8 cellular contexts compared by ENCODE assay signal in genomic region chr3:129577925-129578742, GRCh38. TPM values are rescaled to one million over a fixed set of nuclear protein-coding genes. Genes with fewer than 3 reads are reported as not detected.
A peak's percentile ranks its signal among the peaks of the same experiment; 100 is the strongest.
DNase-seq lines count a peak whose midpoint lies in the region; ATAC-seq, FAIRE-seq and TF ChIP-seq lines count a peak whose summit lies in the region.

No MANE protein-coding gene starts in this region.

- H3K27ac ChIP-seq in right lobe of liver (peak overlapping the region in 2 of 3 donors; percentile 57 to 68), HepG2 (ENCODE audit: extremely low read length, insufficient read depth, low read length) (no peak overlapping the region)

- TF ChIP-seq EP300 in HepG2 (IDR thresholded peaks at IDR 0.05; ENCODE audit: low read depth in 2 of 2, low read length in 2 of 2) = no peak
- TF ChIP-seq EP300 in HepG2 (CRISPR knock-in tag; IDR thresholded peaks at IDR 0.05; ENCODE audit: borderline replicate concordance) = no peak

- CTCF ChIA-PET in HepG2 (lab: Yijun Ruan, JAX; ENCODE audit: low intra/inter-chr PET ratio, low total read pairs) = no interaction called here

- BruUV-seq in HepG2 (replicated peaks; lab: Mats Ljungman, UMichigan) = no TSS peak

- DNase-seq in right lobe of liver (no peak), HepG2 (ENCODE audit: low spot score) (no peak), NB4 (ENCODE audit: low read depth) (peak; percentile 93), germinal center (ENCODE audit: low spot score) (peak; percentile 76), OCI-M2 (lab: John Stamatoyannopoulos, UW; ENCODE audit: unreplicated experiment) (no peak), NCI-H524 treated with DMSO at 0.1 percent for 48 hours (lab: John Stamatoyannopoulos, UW) (no peak), NCI-H526 treated with DMSO at 0.1 percent for 48 hours (lab: John Stamatoyannopoulos, UW) (no peak), posterior cingulate gyrus (no peak)

- no peak for TF ChIP-seq POLR2A in right lobe of liver (IDR thresholded peaks at IDR 0.05)
- TF ChIP-seq POLR2A in HepG2 (IDR thresholded peaks at IDR 0.05; ENCODE audit: insufficient read depth in 1 of 2, low read depth in 2 of 2, low read length in 2 of 2) = no peak
- TF ChIP-seq POLR2A in NB4 (IDR thresholded peaks at IDR 0.05; ENCODE audit: extremely low read depth, insufficient read length) = no peak

- H3K27me3 ChIP-seq in right lobe of liver (no peaks in the 10 kb centered on the region), HepG2 (ENCODE audit: control insufficient read depth in 1 of 2, insufficient read depth in 2 of 2, low read length in 2 of 2) (no peaks in the 10 kb centered on the region)

- ATAC-seq in right lobe of liver (peak; percentile 9 to 51 (median 23)), HepG2 (no peak)

- H3K9ac ChIP-seq in HepG2 (ENCODE audit: insufficient read depth, low read depth, low read length) = no peak overlapping the region

- 60% methylated on average over 7 of the region's 21 CpGs for WGBS in right lobe of liver (ENCODE audit: insufficient coverage, low coverage, low lambda C conversion rate, missing lambda C conversion rate)
- 96% methylated on average over 15 of the region's 21 CpGs for WGBS in HepG2 (ENCODE audit: low lambda C conversion rate)

- H3K4me1 ChIP-seq in right lobe of liver (peaks cover 0 to 13% (median under 1%) of the 10 kb centered on the region in 4 donors), HepG2 (ENCODE audit: insufficient read depth, low read length) (peaks cover 13% of the 10 kb centered on the region)

- no peak overlapping the region for H2AFZ ChIP-seq in HepG2 (ENCODE audit: low read length)

- H3K36me3 ChIP-seq in right lobe of liver = no peaks in the 10 kb centered on the region
- H3K36me3 ChIP-seq in HepG2 (replicated peaks in 1 of 2; ENCODE audit: control insufficient read depth in 1 of 2, insufficient read depth in 2 of 2, low read length in 2 of 2) = peaks cover 24 to 32% of the 10 kb centered on the region in 2 experiments; a peak in 4 of 5 replicates

- POLR2A ChIA-PET in HepG2 (lab: Yijun Ruan, JAX) = interaction anchor here (1.6 to 2.4 kb wide), 2 partner anchors 17 to 43 kb away, joined by 4 to 20 read pairs; no protein-coding TSS in a partner anchor

- no peaks in the 10 kb centered on the region for H3K79me2 ChIP-seq in HepG2 (ENCODE audit: insufficient read depth, low read length)

- H3K4me2 ChIP-seq in HepG2 (ENCODE audit: low read depth, low read length) = no peak overlapping the region

- H3K9me3 ChIP-seq in right lobe of liver = no peaks in the 10 kb centered on the region
- no peaks in the 10 kb centered on the region for H3K9me3 ChIP-seq in HepG2 (ENCODE audit: low read length)

- H3K4me3 ChIP-seq in right lobe of liver = no peak overlapping the region
- no peak overlapping the region for H3K4me3 ChIP-seq in HepG2 (replicated peaks in 1 of 3; ENCODE audit: insufficient read depth in 1 of 3, low read depth in 2 of 3, low read length in 3 of 3)
- H3K4me3 ChIP-seq in NB4 (ENCODE audit: low read depth, low read length) = peak overlapping the region; percentile 69

- H4K20me1 ChIP-seq in HepG2 (ENCODE audit: insufficient read depth, low read length) = no peaks in the 10 kb centered on the region

- intact Hi-C loops in right lobe of liver (cut with DNase I) (no loop called here), HepG2 (cut with micrococcal nuclease; ENCODE audit: unreplicated experiment) (no loop called here), posterior cingulate gyrus (cut with DNase I) (no loop called here)

- TF ChIP-seq CTCF in right lobe of liver (IDR thresholded peaks at IDR 0.05) (no peak), HepG2 (CRISPR knock-in tag; IDR thresholded peaks at IDR 0.05) (no peak), NB4 (IDR thresholded peaks at IDR 0.05; ENCODE audit: low read depth, low read length) (no peak)

- no peak for FAIRE-seq in HepG2 (lab: Jason Lieb, UNC)

- no peak for TF ChIP-seq RAD21 in HepG2 (CRISPR knock-in tag; IDR thresholded peaks at IDR 0.05)

- in situ Hi-C loops in HepG2 (cut with HindIII; ENCODE audit: extremely low pct_ligation_motif_present, low pct_unique_long_range_greater_than_20kb) = no loop called here

TF ChIP-seq in HepG2, 621 proteins besides CTCF, POLR2A, EP300 and RAD21 (continues in another document):
- TF ChIP-seq MAFK (conservative IDR thresholded peaks at IDR 0.05 in 1 of 2, IDR thresholded peaks at IDR 0.05 in 1 of 2; ENCODE audit: low read length in 2 of 2) = no peak

RNA-seq across cellular contexts. Expression of gene PLXND1, which starts 28.3 kb away (rescaled TPM):
- total RNA-seq in right lobe of liver (10 to 100 TPM; 27.0 to 48.8 (median 29.6) TPM), HepG2 (2016; rRNA removed; fragmentation: Illumina TruSeq; extraction: Trizol) (15.9 and 25.3 TPM in 2 replicates)
- total RNA-seq in HepG2 (2016; cell fraction: cytosol; rRNA removed; fragmentation: Illumina TruSeq; extraction: Trizol; ENCODE audit: low read depth) = 6.6 and 10.2 TPM in 2 replicates
- 17.4 and 18.7 TPM in 2 replicates for total RNA-seq in HepG2 (2016; cell fraction: insoluble cytoplasmic fraction; rRNA removed; fragmentation: Illumina TruSeq; extraction: Trizol)
- total RNA-seq in HepG2 (2016; cell fraction: membrane; rRNA removed; fragmentation: Illumina TruSeq; extraction: Trizol) = 20.1 and 23.5 TPM in 2 replicates
- total RNA-seq in HepG2 (2016; cell fraction: nucleus; rRNA removed; fragmentation: Illumina TruSeq; extraction: Trizol) = 31.2 and 42.9 TPM in 2 replicates
- polyA plus RNA-seq in HepG2 (2011; rRNA removed) = 42.0 and 51.9 TPM in 2 replicates
- 32.8 and 38.1 TPM in 2 replicates for polyA plus RNA-seq in HepG2 (2011; cell fraction: cytosol; rRNA removed)
- 227 and 266 TPM in 2 replicates for polyA plus RNA-seq in HepG2 (2011; cell fraction: nucleus; rRNA removed)
- 48.7 and 95.9 TPM in 2 replicates for polyA plus RNA-seq in HepG2 (2012)
- polyA plus RNA-seq in HepG2 (2016; cell fraction: cytosol; fragmentation: Illumina TruSeq; extraction: Trizol; ENCODE audit: low read depth) = 4.4 and 4.6 TPM in 2 replicates
- 20.5 and 26.7 TPM in 2 replicates for polyA plus RNA-seq in HepG2 (2016; cell fraction: insoluble cytoplasmic fraction; fragmentation: Illumina TruSeq; extraction: Trizol; ENCODE audit: low read depth)
- polyA plus RNA-seq in HepG2 (2016; cell fraction: membrane; fragmentation: Illumina TruSeq; extraction: Trizol; ENCODE audit: low read depth) = 14.3 and 14.5 TPM in 2 replicates
- polyA plus RNA-seq in HepG2 (2016; cell fraction: nucleus; fragmentation: Illumina TruSeq; extraction: Trizol; ENCODE audit: insufficient read depth, low read depth) = 87.9 and 89.2 TPM in 2 replicates
- 25.6 and 59.9 TPM in 2 replicates for polyA minus RNA-seq in HepG2 (2011; rRNA and poly(A)+ RNA removed; ENCODE audit: low replicate concordance)
- polyA minus RNA-seq in HepG2 (2011; cell fraction: cytosol; rRNA and poly(A)+ RNA removed) = 30.9 and 54.1 TPM in 2 replicates
- 61.7 and 71.7 TPM in 2 replicates for polyA minus RNA-seq in HepG2 (2011; cell fraction: nucleus; rRNA and poly(A)+ RNA removed)

RNA-seq across cellular contexts. Expression of gene H1-8, which starts 35.2 kb away (rescaled TPM):
- total RNA-seq in right lobe of liver (not detected), HepG2 (2016; rRNA removed; fragmentation: Illumina TruSeq; extraction: Trizol) (not detected in 2 replicates)
- total RNA-seq in HepG2 (2016; cell fraction: cytosol; rRNA removed; fragmentation: Illumina TruSeq; extraction: Trizol; ENCODE audit: low read depth) = not detected in 2 replicates
- total RNA-seq in HepG2 (2016; cell fraction: insoluble cytoplasmic fraction; rRNA removed; fragmentation: Illumina TruSeq; extraction: Trizol) = not detected in 2 replicates
- not detected in 2 replicates for total RNA-seq in HepG2 (2016; cell fraction: membrane; rRNA removed; fragmentation: Illumina TruSeq; extraction: Trizol)
- total RNA-seq in HepG2 (2016; cell fraction: nucleus; rRNA removed; fragmentation: Illumina TruSeq; extraction: Trizol) = not detected in 2 replicates
- 0.08 TPM in 1 of 2 replicates, not detected in the other for polyA plus RNA-seq in HepG2 (2011; rRNA removed)
- polyA plus RNA-seq in HepG2 (2011; cell fraction: cytosol; rRNA removed) = 0.09 and 0.12 TPM in 2 replicates
- polyA plus RNA-seq in HepG2 (2011; cell fraction: nucleus; rRNA removed) = not detected in 2 replicates
- not detected in 2 replicates for polyA plus RNA-seq in HepG2 (2012)
- polyA plus RNA-seq in HepG2 (2016; cell fraction: cytosol; fragmentation: Illumina TruSeq; extraction: Trizol; ENCODE audit: low read depth) = not detected in 2 replicates
- polyA plus RNA-seq in HepG2 (2016; cell fraction: insoluble cytoplasmic fraction; fragmentation: Illumina TruSeq; extraction: Trizol; ENCODE audit: low read depth) = not detected in 2 replicates
- not detected in 2 replicates for polyA plus RNA-seq in HepG2 (2016; cell fraction: membrane; fragmentation: Illumina TruSeq; extraction: Trizol; ENCODE audit: low read depth)
- not detected in 2 replicates for polyA plus RNA-seq in HepG2 (2016; cell fraction: nucleus; fragmentation: Illumina TruSeq; extraction: Trizol; ENCODE audit: insufficient read depth, low read depth)
- polyA minus RNA-seq in HepG2 (2011; rRNA and poly(A)+ RNA removed; ENCODE audit: low replicate concordance) = not detected in 2 replicates
- not detected in 2 replicates for polyA minus RNA-seq in HepG2 (2011; cell fraction: cytosol; rRNA and poly(A)+ RNA removed)
- not detected in 2 replicates for polyA minus RNA-seq in HepG2 (2011; cell fraction: nucleus; rRNA and poly(A)+ RNA removed)

RNA-seq across cellular contexts. Expression of gene RHO, which starts 49.7 kb away (rescaled TPM):
- total RNA-seq in right lobe of liver = not detected
- not detected in 2 replicates for total RNA-seq in HepG2 (2016; rRNA removed; fragmentation: Illumina TruSeq; extraction: Trizol)
- not detected in 2 replicates for total RNA-seq in HepG2 (2016; cell fraction: cytosol; rRNA removed; fragmentation: Illumina TruSeq; extraction: Trizol; ENCODE audit: low read depth)
- total RNA-seq in HepG2 (2016; cell fraction: insoluble cytoplasmic fraction; rRNA removed; fragmentation: Illumina TruSeq; extraction: Trizol) = not detected in 2 replicates
- total RNA-seq in HepG2 (2016; cell fraction: membrane; rRNA removed; fragmentation: Illumina TruSeq; extraction: Trizol) = not detected in 2 replicates
- total RNA-seq in HepG2 (2016; cell fraction: nucleus; rRNA removed; fragmentation: Illumina TruSeq; extraction: Trizol) = not detected in 2 replicates
- not detected in 2 replicates for polyA plus RNA-seq in HepG2 (2011; rRNA removed)
- polyA plus RNA-seq in HepG2 (2011; cell fraction: cytosol; rRNA removed) = not detected in 2 replicates
- polyA plus RNA-seq in HepG2 (2011; cell fraction: nucleus; rRNA removed) = 0.05 TPM in 1 of 2 replicates, not detected in the other
- not detected in 2 replicates for polyA plus RNA-seq in HepG2 (2012)
- not detected in 2 replicates for polyA plus RNA-seq in HepG2 (2016; cell fraction: cytosol; fragmentation: Illumina TruSeq; extraction: Trizol; ENCODE audit: low read depth)
- not detected in 2 replicates for polyA plus RNA-seq in HepG2 (2016; cell fraction: insoluble cytoplasmic fraction; fragmentation: Illumina TruSeq; extraction: Trizol; ENCODE audit: low read depth)
- polyA plus RNA-seq in HepG2 (2016; cell fraction: membrane; fragmentation: Illumina TruSeq; extraction: Trizol; ENCODE audit: low read depth) = not detected in 2 replicates
- polyA plus RNA-seq in HepG2 (2016; cell fraction: nucleus; fragmentation: Illumina TruSeq; extraction: Trizol; ENCODE audit: insufficient read depth, low read depth) = not detected in 2 replicates
- not detected in 2 replicates for polyA minus RNA-seq in HepG2 (2011; rRNA and poly(A)+ RNA removed; ENCODE audit: low replicate concordance)
- not detected in 2 replicates for polyA minus RNA-seq in HepG2 (2011; cell fraction: cytosol; rRNA and poly(A)+ RNA removed)
- not detected in 2 replicates for polyA minus RNA-seq in HepG2 (2011; cell fraction: nucleus; rRNA and poly(A)+ RNA removed)

Comparison
In these comparisons a context has a peak if more than half of its experiments do, and no peak if none do; other contexts are left out.
1. DNase-seq: peak in NB4 (single experiment) and germinal center (single experiment); none in right lobe of liver (0 of 3), HepG2 (single experiment), OCI-M2 (single experiment), NCI-H524 treated with DMSO at 0.1 percent for 48 hours (single experiment), NCI-H526 treated with DMSO at 0.1 percent for 48 hours (single experiment) and posterior cingulate gyrus (0 of 10).